ENCODE assay signal across 12 cellular contexts in genomic region chr7:150759479-150759878, GRCh38. TPM values are rescaled to one million over a fixed set of nuclear protein-coding genes. Genes with fewer than 3 reads are reported as not detected.
"Had no signal": no experiment of that assay in that cellular context is flagged by ENCODE, and none has a peak within 500 bp of the region (broad histone marks: within the 10 kb centered on the region; RNA-seq: fewer than 3 reads in every experiment).

No MANE protein-coding gene starts in this region.

- H3K4me1 ChIP-seq: HAP-1 had no signal

- H3K9me3 ChIP-seq: HAP-1 had no signal

- H2AFZ ChIP-seq: GM23248, GM23338 had no signal

- FAIRE-seq: H1, H54 had no signal

- DNase-seq: GM23248, GOT3, H7, H9, HCEC 1CT, HFFc6 had no signal

- H3K4me3 ChIP-seq: GM23248, GM23338, HAP-1 had no signal

- H3K27ac ChIP-seq: GM23248 had no signal

- H3K9ac ChIP-seq: GM23248 had no signal

- H3K36me3 ChIP-seq: HAP-1 had no signal

- H3K4me2 ChIP-seq: GM23338 had no signal

- ATAC-seq: GM23338, HCT116 had no signal

RNA-seq across cellular contexts. Expression of gene GIMAP5, which starts 22.3 kb away (rescaled TPM):
- total RNA-seq: GM23248, GM23338, H1, H7, H9, HFFc6 had no signal
- polyA plus RNA-seq: GM23248, GM23338, H1 had no signal

RNA-seq across cellular contexts. Expression of gene TMEM176B, which starts 40.7 kb away (rescaled TPM):
- total RNA-seq: GM23248, HFFc6 had no signal
- polyA plus RNA-seq: GM23248 had no signal

RNA-seq across cellular contexts. Expression of gene TMEM176A, which starts 41.1 kb away (rescaled TPM):
- total RNA-seq: GM23248, GM23338, H4, H7, H9, HFFc6 had no signal
- polyA plus RNA-seq: GM23248 had no signal

RNA-seq across cellular contexts. Expression of gene GIMAP1, which starts 43.1 kb away (rescaled TPM):
- total RNA-seq: GM23248, GM23338, H1, H4, H7, H9, HFFc6 had no signal
- polyA plus RNA-seq: GM23248, GM23338, H1 had no signal
